In genomic region chr1:207870279-207871031, GRCh38 we compare ENCODE assay signal across 10 cellular contexts. TPM values are rescaled to one million over a fixed set of nuclear protein-coding genes. Genes with fewer than 3 reads are reported as not detected.
DNase-seq lines count a peak whose midpoint lies in the region; ATAC-seq and TF ChIP-seq lines count a peak whose summit lies in the region.
"Had no signal": no experiment of that assay in that cellular context is flagged by ENCODE, and none has a peak within 500 bp of the region (broad histone marks: within the 10 kb centered on the region; RNA-seq: fewer than 3 reads in every experiment).

No MANE protein-coding gene starts in this region.

- H3K9me3 Mint-ChIP-seq in MCF 10A (ENCODE audit: unreplicated experiment) = no peaks in the 10 kb centered on the region
- H3K9me3 Mint-ChIP-seq in activated naive CD8-positive, alpha-beta T cell treated with anti-CD3 and anti-CD28 coated beads, Interleukin-2, amount 50 U/mL, for 24 hours = no peaks in the 10 kb centered on the region
- no peaks in the 10 kb centered on the region for H3K9me3 Mint-ChIP-seq in naive B cell

- CTCF ChIA-PET in MCF 10A (lab: Yijun Ruan, JAX) = interaction anchor here (0.7 to 22.1 kb wide), 13 partner anchors 8 to 374 kb away, joined by 3 to 790 read pairs (median 20); partner anchors contain the start of gene PLXNA2

- H3K4me3 ChIP-seq in breast epithelium (no peak overlapping the region), upper lobe of right lung (no peak overlapping the region)
- H3K4me3 ChIP-seq: cardiac muscle cell had no signal

- BruUV-seq in MCF 10A (replicated peaks; lab: Mats Ljungman, UMichigan) = no TSS peak

- H3K4me1 Mint-ChIP-seq in MCF 10A (ENCODE audit: insufficient read depth, unreplicated experiment) (peaks cover 23% of the 10 kb centered on the region), naive B cell (peaks cover 64 to 86% (median 82%) of the 10 kb centered on the region in 3 donors)
- H3K4me1 Mint-ChIP-seq in activated naive CD8-positive, alpha-beta T cell treated with anti-CD3 and anti-CD28 coated beads, Interleukin-2, amount 50 U/mL, for 24 hours = peaks cover 73% of the 10 kb centered on the region

- H3K4me3 Mint-ChIP-seq in MCF 10A (ENCODE audit: unreplicated experiment) = no peak overlapping the region
- peak overlapping the region; percentile 76 for H3K4me3 Mint-ChIP-seq in activated naive CD8-positive, alpha-beta T cell treated with anti-CD3 and anti-CD28 coated beads, Interleukin-2, amount 50 U/mL, for 24 hours
- peak overlapping the region; percentile 81 to 95 (median 89) for H3K4me3 Mint-ChIP-seq in naive B cell

- no peak for DNase-seq in breast epithelium (ENCODE audit: low spot score in 2 of 2)
- DNase-seq in MCF 10A (ENCODE audit: unreplicated experiment) = no peak
- DNase-seq in activated naive CD8-positive, alpha-beta T cell treated with anti-CD3 and anti-CD28 coated beads, Interleukin-2, amount 50 U/mL, for 24 hours = no peak
- no peak for DNase-seq in naive B cell
- DNase-seq in upper lobe of right lung = no peak
- DNase-seq in NCI-H1694 (lab: John Stamatoyannopoulos, UW) = no peak
- no peak for DNase-seq in NOMO-1 treated with dmso at 0.1 percent for 144 hours (lab: John Stamatoyannopoulos, UW; ENCODE audit: unreplicated experiment)
- DNase-seq: SHP77 had no signal

- H3K36me3 ChIP-seq in breast epithelium = no peaks in the 10 kb centered on the region
- peaks cover 9% of the 10 kb centered on the region for H3K36me3 ChIP-seq in upper lobe of right lung
- H3K36me3 ChIP-seq: cardiac muscle cell had no signal

- TF ChIP-seq CTCF in breast epithelium (IDR thresholded peaks at IDR 0.05) (no peak), MCF 10A (IDR thresholded peaks at IDR 0.05; ENCODE audit: unreplicated experiment) (no peak), upper lobe of right lung (IDR thresholded peaks at IDR 0.05) (no peak)

- no peaks in the 10 kb centered on the region for H3K27me3 ChIP-seq in breast epithelium
- H3K27me3 ChIP-seq in upper lobe of right lung = no peaks in the 10 kb centered on the region

- no peaks in the 10 kb centered on the region for H3K27me3 Mint-ChIP-seq in MCF 10A (ENCODE audit: insufficient read depth, unreplicated experiment)
- H3K27me3 Mint-ChIP-seq in activated naive CD8-positive, alpha-beta T cell treated with anti-CD3 and anti-CD28 coated beads, Interleukin-2, amount 50 U/mL, for 24 hours = no peaks in the 10 kb centered on the region
- H3K27me3 Mint-ChIP-seq in naive B cell = no peaks in the 10 kb centered on the region

- no peak for TF ChIP-seq POLR2A in breast epithelium (IDR thresholded peaks at IDR 0.05)

- POLR2A ChIA-PET in MCF 10A (lab: Yijun Ruan, JAX) = interaction anchor here (0.8 to 11.2 kb wide), 8 partner anchors 12 to 93 kb away, joined by 3 to 372 read pairs (median 18); no protein-coding TSS in a partner anchor

- H3K27ac Mint-ChIP-seq in MCF 10A (ENCODE audit: low read depth, unreplicated experiment) (no peak overlapping the region), naive B cell (peak overlapping the region; percentile 13 to 88 (median 72))
- peak overlapping the region; percentile 74 for H3K27ac Mint-ChIP-seq in activated naive CD8-positive, alpha-beta T cell treated with anti-CD3 and anti-CD28 coated beads, Interleukin-2, amount 50 U/mL, for 24 hours

- H3K36me3 Mint-ChIP-seq in MCF 10A (ENCODE audit: insufficient read depth, unreplicated experiment) (peaks cover 11% of the 10 kb centered on the region), naive B cell (peaks cover 7% of the 10 kb centered on the region in 2 donors)
- H3K36me3 Mint-ChIP-seq in activated naive CD8-positive, alpha-beta T cell treated with anti-CD3 and anti-CD28 coated beads, Interleukin-2, amount 50 U/mL, for 24 hours (ENCODE audit: low read depth) = peaks cover 9% of the 10 kb centered on the region

- H3K9me3 ChIP-seq in breast epithelium = no peaks in the 10 kb centered on the region
- H3K9me3 ChIP-seq in upper lobe of right lung = no peaks in the 10 kb centered on the region

- H3K27ac ChIP-seq in breast epithelium = peak overlapping the region; percentile 33 to 40
- peak overlapping the region; percentile 96 for H3K27ac ChIP-seq in upper lobe of right lung
- H3K27ac ChIP-seq: cardiac muscle cell had no signal

- no peak for ATAC-seq in activated naive CD8-positive, alpha-beta T cell treated with anti-CD3 and anti-CD28 coated beads, Interleukin-2, amount 50 U/mL, for 24 hours
- ATAC-seq in naive B cell (ENCODE audit: low read depth in 2 of 2) (no peak), upper lobe of right lung (no peak), HG02840 (IDR thresholded peaks at IDR 0.05; ENCODE audit: low FRiP score, unreplicated experiment) (no peak)

- intact Hi-C loops in breast epithelium (cut with DNase I; ENCODE audit: low total_unique reads) = no loop called here
- intact Hi-C loops in MCF 10A (cut with micrococcal nuclease) = no loop called here
- intact Hi-C loops in upper lobe of right lung (cut with DNase I) = no loop called here

- H3K4me1 ChIP-seq in breast epithelium (peaks cover 11 to 14% of the 10 kb centered on the region in 2 donors), upper lobe of right lung (peaks cover 58% of the 10 kb centered on the region)

RNA-seq across cellular contexts. Expression of gene CD34, which starts 40.5 kb away (rescaled TPM):
- total RNA-seq in breast epithelium (10 to 100 TPM; 15.7 to 80.6 (median 22.2) TPM), MCF 10A (2022) (0.52 TPM in 1 of 2 replicates, not detected in the other), upper lobe of right lung (50.7 TPM)
- not detected for polyA plus RNA-seq in naive B cell (ENCODE audit: low read depth in 6 of 6)

Comparison
In these comparisons a context has a peak if more than half of its experiments do, and no peak if none do; other contexts are left out.
1. RNA of gene CD34, which starts 40.5 kb away (total RNA-seq): 50.7 TPM in upper lobe of right lung (single experiment) and 15.7 to 80.6 TPM in breast epithelium; 0.52 TPM in MCF 10A; every median in the first group is over 10 times any median in the second.